Comparison of ENCODE assay signal across 12 cellular contexts in genomic region chr2:62363166-62363565, GRCh38.
A peak's percentile ranks its signal among the peaks of the same experiment; 100 is the strongest.
DNase-seq lines count a peak whose midpoint lies in the region; ATAC-seq and TF ChIP-seq lines count a peak whose summit lies in the region.
"Had no signal": no experiment of that assay in that cellular context is flagged by ENCODE, and none has a peak within 500 bp of the region (broad histone marks: within the 10 kb centered on the region; RNA-seq: fewer than 3 reads in every experiment).

No MANE protein-coding gene starts in this region.

- H3K9me3 ChIP-seq in CD8-positive, alpha-beta T cell (ENCODE audit: low read length) = no peaks in the 10 kb centered on the region

- no peak overlapping the region for H3K4me3 ChIP-seq in CD8-positive, alpha-beta T cell (ENCODE audit: low read depth, low read length)
- H3K4me3 ChIP-seq in H7 (ENCODE audit: insufficient read depth, low read depth, low read length) = no peak overlapping the region

- H3K27ac ChIP-seq in CD8-positive, alpha-beta T cell (ENCODE audit: low read depth, low read length) = no peak overlapping the region

- H3K27ac Mint-ChIP-seq in CD8-positive, alpha-beta T cell = no peak overlapping the region
- no peak overlapping the region for H3K27ac Mint-ChIP-seq in activated naive CD4-positive, alpha-beta T cell treated with anti-CD3 and anti-CD28 coated beads for 36 hours

- H3K36me3 Mint-ChIP-seq in CD8-positive, alpha-beta T cell = no peaks in the 10 kb centered on the region
- no peaks in the 10 kb centered on the region for H3K36me3 Mint-ChIP-seq in activated naive CD4-positive, alpha-beta T cell treated with anti-CD3 and anti-CD28 coated beads for 36 hours (ENCODE audit: low read depth)

- no peaks in the 10 kb centered on the region for H3K4me1 Mint-ChIP-seq in CD8-positive, alpha-beta T cell (ENCODE audit: low read depth)
- H3K4me1 Mint-ChIP-seq in activated naive CD4-positive, alpha-beta T cell treated with anti-CD3 and anti-CD28 coated beads for 36 hours (ENCODE audit: low read depth) = no peaks in the 10 kb centered on the region

- no peaks in the 10 kb centered on the region for H3K4me1 ChIP-seq in CD8-positive, alpha-beta T cell (ENCODE audit: insufficient read depth, low read length)

- no peaks in the 10 kb centered on the region for H3K27me3 Mint-ChIP-seq in CD8-positive, alpha-beta T cell (ENCODE audit: low read depth)
- no peaks in the 10 kb centered on the region for H3K27me3 Mint-ChIP-seq in activated naive CD4-positive, alpha-beta T cell treated with anti-CD3 and anti-CD28 coated beads for 36 hours (ENCODE audit: low read depth)

- CTCF ChIA-PET in CD8-positive, alpha-beta T cell (lab: Charles Lee) = interaction anchor here (0.6 to 0.7 kb wide), 2 partner anchors 23 to 247 kb away, joined by 3 to 4 read pairs; no protein-coding TSS in a partner anchor
- CTCF ChIA-PET in activated naive CD4-positive, alpha-beta T cell treated with anti-CD3 and anti-CD28 coated beads for 36 hours (lab: Charles Lee) = no interaction called here

- no peak for TF ChIP-seq CTCF in CD8-positive, alpha-beta T cell (IDR thresholded peaks at IDR 0.05)

- H3K36me3 ChIP-seq in CD8-positive, alpha-beta T cell (ENCODE audit: insufficient read depth, low read length) = no peaks in the 10 kb centered on the region
- H3K36me3 ChIP-seq in H7 (replicated peaks; ENCODE audit: control insufficient read depth, insufficient read depth, low read length) = no peaks in the 10 kb centered on the region

- H3K9me3 Mint-ChIP-seq in CD8-positive, alpha-beta T cell = peaks cover 2% of the 10 kb centered on the region
- H3K9me3 Mint-ChIP-seq in activated naive CD4-positive, alpha-beta T cell treated with anti-CD3 and anti-CD28 coated beads for 36 hours = peaks cover 5% of the 10 kb centered on the region

- POLR2A ChIA-PET in CD8-positive, alpha-beta T cell (lab: Charles Lee) = no interaction called here

- peak; percentile 26 for TF ChIP-seq POLR2A in GM19099 (IDR thresholded peaks at IDR 0.05; ENCODE audit: extremely low read depth, insufficient read length, low read depth)

- no peak for DNase-seq in CD8-positive, alpha-beta T cell
- no peak for DNase-seq in activated naive CD4-positive, alpha-beta T cell treated with anti-CD3 and anti-CD28 coated beads for 36 hours
- DNase-seq in H7 (no peak), epidermal melanocyte (ENCODE audit: insufficient read length, low spot score) (no peak)
- DNase-seq: activated CD4-positive, alpha-beta T cell treated with anti-CD3 and anti-CD28 coated beads for 48 hours; activated naive CD4-positive, alpha-beta T cell treated with anti-CD3 and anti-CD28 coated beads, Interleukin-2, amount 50 U/mL, for 16 hours; DMS153; KG1; stimulated activated naive CD8-positive, alpha-beta T cell treated with anti-CD3 and anti-CD28 coated beads, Interleukin-15, Interleukin-2, amounts not matched to agents 100 U/mL and 50 U/mL, for 24 hours had no signal

- ATAC-seq in GM21825 (IDR thresholded peaks at IDR 0.05; ENCODE audit: unreplicated experiment) (peak; percentile 83), HG03196 (IDR thresholded peaks at IDR 0.05; ENCODE audit: unreplicated experiment) (peak; percentile 52)
- ATAC-seq in CD8-positive, alpha-beta T cell = no peak
- ATAC-seq: stimulated activated naive CD8-positive, alpha-beta T cell treated with anti-CD3 and anti-CD28 coated beads, Interleukin-15, Interleukin-2, amounts not matched to agents 100 U/mL and 50 U/mL, for 24 hours had no signal

- no peak overlapping the region for H3K4me3 Mint-ChIP-seq in CD8-positive, alpha-beta T cell
- no peak overlapping the region for H3K4me3 Mint-ChIP-seq in activated naive CD4-positive, alpha-beta T cell treated with anti-CD3 and anti-CD28 coated beads for 36 hours

- no peaks in the 10 kb centered on the region for H3K27me3 ChIP-seq in CD8-positive, alpha-beta T cell (ENCODE audit: insufficient read depth, low read length)
- H3K27me3 ChIP-seq in H7 (ENCODE audit: control insufficient read depth, insufficient read depth, low read length) = no peaks in the 10 kb centered on the region

- intact Hi-C loops in CD8-positive, alpha-beta T cell (cut with DNase I, micrococcal nuclease) = no loop called here
- intact Hi-C loops in activated naive CD4-positive, alpha-beta T cell treated with anti-CD3 and anti-CD28 coated beads for 36 hours (cut with micrococcal nuclease) = no loop called here
